In the genomic region with DNA sequence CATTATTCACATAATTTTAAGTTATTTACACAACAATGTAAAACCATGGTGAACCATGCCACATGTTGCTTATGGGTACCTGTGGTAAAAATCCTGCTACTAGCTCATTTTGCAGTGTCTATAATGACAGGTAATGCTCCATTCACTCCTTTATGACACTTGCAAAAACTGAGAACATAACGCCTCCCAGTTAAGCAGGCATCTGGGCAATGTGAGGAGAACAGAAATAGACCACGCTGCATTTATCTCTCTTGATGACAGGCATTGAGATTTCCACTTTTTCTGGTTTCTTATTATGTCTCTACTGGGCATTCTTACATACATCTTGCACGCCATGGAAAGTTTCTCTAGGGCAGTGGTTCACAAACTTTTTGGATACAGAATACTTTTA, we compare ENCODE assay signal across 22 cellular contexts. TPM values are rescaled to one million over a fixed set of nuclear protein-coding genes. Genes with fewer than 3 reads are reported as not detected.
DNase-seq lines count a peak whose midpoint lies in the region; ATAC-seq and TF ChIP-seq lines count a peak whose summit lies in the region.
"Had no signal": no experiment of that assay in that cellular context is flagged by ENCODE, and none has a peak within 500 bp of the region (broad histone marks: within the 10 kb centered on the region; RNA-seq: fewer than 3 reads in every experiment).

No MANE protein-coding gene starts in this region.

- H3K27ac ChIP-seq in MM.1S (ENCODE audit: low read length) (peak overlapping the region; percentile 97), heart left ventricle (peak overlapping the region in 1 of 12 donors; percentile 13)

- H3F3A ChIP-seq in MM.1S (ENCODE audit: insufficient read depth, low read length): peaks cover 27% of the 10 kb centered on the region

- no peaks in the 10 kb centered on the region for H3K79me2 ChIP-seq in MM.1S (ENCODE audit: low read length)

- no peaks in the 10 kb centered on the region for H3K9me2 ChIP-seq in MM.1S (replicated peaks; ENCODE audit: insufficient read depth, low read length)
- H3K9me2 ChIP-seq: SK-N-SH had no signal

- no peak for ATAC-seq in natural killer cell treated with Interleukin-12 subunit alpha and Interleukin-12 subunit beta and Interleukin-15 and Interleukin-18, amount 100 ng/mL, for 72 hours
- ATAC-seq in natural killer cell: no peak
- peak; percentile 51 to 57 (median 52) for ATAC-seq in heart left ventricle
- no peak for ATAC-seq in stimulated activated naive CD8-positive, alpha-beta T cell treated with anti-CD3 and anti-CD28 coated beads, Interleukin-15, amount 100 ng/mL, for 72 hours
- ATAC-seq in HG03139 (IDR thresholded peaks at IDR 0.05; ENCODE audit: unreplicated experiment): no peak

- intact Hi-C loops in natural killer cell (cut with micrococcal nuclease) (no loop called here), heart left ventricle (cut with DNase I) (no loop called here)

- no peak for TF ChIP-seq POLR2A in heart left ventricle (IDR thresholded peaks at IDR 0.05)

- TF ChIP-seq CTCF in natural killer cell (IDR thresholded peaks at IDR 0.05) (no peak), MM.1S (IDR thresholded peaks at IDR 0.05; ENCODE audit: low read length) (no peak), heart left ventricle (IDR thresholded peaks at IDR 0.05) (no peak)

- H3K4me3 ChIP-seq in MM.1S (ENCODE audit: low read length) (peak overlapping the region; percentile 38; the same call in 1 of the 2 replicates), heart left ventricle (no peak overlapping the region)
- H3K4me3 ChIP-seq: GM23338, HAP-1 had no signal

- H3K27me3 Mint-ChIP-seq in natural killer cell treated with Interleukin-12 subunit alpha and Interleukin-12 subunit beta and Interleukin-15 and Interleukin-18, amount 100 ng/mL, for 72 hours: no peaks in the 10 kb centered on the region
- peaks cover 0 to 3% of the 10 kb centered on the region in 2 donors for H3K27me3 Mint-ChIP-seq in natural killer cell (ENCODE audit: low read depth in 2 of 2)
- H3K27me3 Mint-ChIP-seq in stimulated activated naive CD8-positive, alpha-beta T cell treated with anti-CD3 and anti-CD28 coated beads, Interleukin-15, amount 100 ng/mL, for 72 hours: no peaks in the 10 kb centered on the region
- H3K27me3 Mint-ChIP-seq: CD4-positive, alpha-beta memory T cell had no signal

- peak overlapping the region; percentile 72 for H3K4me2 ChIP-seq in MM.1S (ENCODE audit: low read depth, low read length)
- H3K4me2 ChIP-seq: GM23338, SK-N-SH had no signal

- WGBS in heart left ventricle, 4 donors: 36 to 51% (median 44%) methylated on average over 3 of the region's 3 CpGs

- no peaks in the 10 kb centered on the region for H3K9me3 Mint-ChIP-seq in natural killer cell treated with Interleukin-12 subunit alpha and Interleukin-12 subunit beta and Interleukin-15 and Interleukin-18, amount 100 ng/mL, for 72 hours
- no peaks in the 10 kb centered on the region for H3K9me3 Mint-ChIP-seq in natural killer cell
- no peaks in the 10 kb centered on the region for H3K9me3 Mint-ChIP-seq in stimulated activated naive CD8-positive, alpha-beta T cell treated with anti-CD3 and anti-CD28 coated beads, Interleukin-15, amount 100 ng/mL, for 72 hours
- H3K9me3 Mint-ChIP-seq: CD4-positive, alpha-beta memory T cell; GM23338 had no signal

- H3K36me3 ChIP-seq in MM.1S (replicated peaks; ENCODE audit: insufficient read depth, low read length): no peaks in the 10 kb centered on the region
- H3K36me3 ChIP-seq in heart left ventricle: no peaks in the 10 kb centered on the region
- H3K36me3 ChIP-seq: HAP-1 had no signal

- no peak overlapping the region for H3K4me3 Mint-ChIP-seq in natural killer cell treated with Interleukin-12 subunit alpha and Interleukin-12 subunit beta and Interleukin-15 and Interleukin-18, amount 100 ng/mL, for 72 hours
- H3K4me3 Mint-ChIP-seq in natural killer cell: no peak overlapping the region
- no peak overlapping the region for H3K4me3 Mint-ChIP-seq in stimulated activated naive CD8-positive, alpha-beta T cell treated with anti-CD3 and anti-CD28 coated beads, Interleukin-15, amount 100 ng/mL, for 72 hours
- H3K4me3 Mint-ChIP-seq: CD4-positive, alpha-beta memory T cell; GM23338 had no signal

- no peaks in the 10 kb centered on the region for H4K20me1 ChIP-seq in MM.1S (ENCODE audit: insufficient read depth, low read length)

- peak overlapping the region; percentile 72 for H3K9ac ChIP-seq in MM.1S (ENCODE audit: low read length)
- H3K9ac ChIP-seq: SK-N-SH had no signal

- H3K27me3 ChIP-seq in MM.1S (replicated peaks; ENCODE audit: insufficient read depth, low read length) (no peaks in the 10 kb centered on the region), heart left ventricle (no peaks in the 10 kb centered on the region)

- H3K4me1 ChIP-seq in MM.1S (ENCODE audit: low read length): peaks cover 44% of the 10 kb centered on the region
- H3K4me1 ChIP-seq in heart left ventricle: peaks cover 0 to 36% (median 26%) of the 10 kb centered on the region in 12 donors
- H3K4me1 ChIP-seq: Caco-2, HAP-1 had no signal

- H2AFZ ChIP-seq in MM.1S (ENCODE audit: low read length): no peak overlapping the region
- H2AFZ ChIP-seq: GM23338 had no signal

- no peak overlapping the region for H3K27ac Mint-ChIP-seq in natural killer cell treated with Interleukin-12 subunit alpha and Interleukin-12 subunit beta and Interleukin-15 and Interleukin-18, amount 100 ng/mL, for 72 hours
- H3K27ac Mint-ChIP-seq in natural killer cell: no peak overlapping the region
- peak overlapping the region; percentile 88 to 91 for H3K27ac Mint-ChIP-seq in stimulated activated naive CD8-positive, alpha-beta T cell treated with anti-CD3 and anti-CD28 coated beads, Interleukin-15, amount 100 ng/mL, for 72 hours
- H3K27ac Mint-ChIP-seq: CD4-positive, alpha-beta memory T cell; GM23338 had no signal

- H3K4me1 Mint-ChIP-seq in natural killer cell treated with Interleukin-12 subunit alpha and Interleukin-12 subunit beta and Interleukin-15 and Interleukin-18, amount 100 ng/mL, for 72 hours (ENCODE audit: low read depth in 2 of 2): no peaks in the 10 kb centered on the region
- H3K4me1 Mint-ChIP-seq in natural killer cell: no peaks in the 10 kb centered on the region
- peaks cover 27% of the 10 kb centered on the region for H3K4me1 Mint-ChIP-seq in stimulated activated naive CD8-positive, alpha-beta T cell treated with anti-CD3 and anti-CD28 coated beads, Interleukin-15, amount 100 ng/mL, for 72 hours

- DNase-seq in natural killer cell treated with Interleukin-12 subunit alpha and Interleukin-12 subunit beta and Interleukin-15 and Interleukin-18, amount 100 ng/mL, for 72 hours (ENCODE audit: low spot score): peak; percentile 10
- DNase-seq in natural killer cell (no peak), MM.1S (peak; percentile 30), heart left ventricle (no peak), AG08395 (ENCODE audit: low spot score) (no peak)
- no peak for DNase-seq in stimulated activated naive CD8-positive, alpha-beta T cell treated with anti-CD3 and anti-CD28 coated beads, Interleukin-15, amount 100 ng/mL, for 72 hours
- DNase-seq: Caco-2; CD4-positive, alpha-beta memory T cell; DMS 273 treated with DMSO at 0.1 percent for 48 hours; DMS79 treated with DMSO at 0.1 percent for 48 hours; NCI-H1694 treated with DMSO at 0.1 percent for 48 hours; NCI-H774; SIG-M5; SK-N-SH had no signal

- H3K9me3 ChIP-seq in MM.1S (replicated peaks; ENCODE audit: insufficient read depth, low read length) (no peaks in the 10 kb centered on the region), heart left ventricle (no peaks in the 10 kb centered on the region)
- H3K9me3 ChIP-seq: Caco-2, HAP-1, SK-N-SH had no signal

- H3K36me3 Mint-ChIP-seq in natural killer cell treated with Interleukin-12 subunit alpha and Interleukin-12 subunit beta and Interleukin-15 and Interleukin-18, amount 100 ng/mL, for 72 hours: no peaks in the 10 kb centered on the region
- no peaks in the 10 kb centered on the region for H3K36me3 Mint-ChIP-seq in natural killer cell
- H3K36me3 Mint-ChIP-seq: CD4-positive, alpha-beta memory T cell had no signal

RNA-seq across cellular contexts. Expression of gene CCRL2, which starts 10.1 kb away (rescaled TPM):
- total RNA-seq in natural killer cell treated with Interleukin-12 subunit alpha and Interleukin-12 subunit beta and Interleukin-15 and Interleukin-18, amount 100 ng/mL, for 72 hours: 1 to 10 TPM; 4.0 to 6.2 TPM
- total RNA-seq in natural killer cell (1 to 10 TPM; 3.0 to 4.6 (median 3.8) TPM), heart left ventricle (1 to 10 TPM in 8 of 9 donors, under 1 TPM in 1; 0.70 to 8.1 (median 1.7) TPM)
- polyA plus RNA-seq in heart left ventricle: 1 to 10 TPM; 1.1 to 1.9 TPM
- total RNA-seq: A673, GM23338, NCI-H460 had no signal
- polyA plus RNA-seq: BJ, GM23338, SK-N-SH had no signal

RNA-seq across cellular contexts. Expression of gene CCR5, which starts 46.4 kb away (rescaled TPM):
- 10 to 100 TPM; 28.3 to 46.2 TPM for total RNA-seq in natural killer cell treated with Interleukin-12 subunit alpha and Interleukin-12 subunit beta and Interleukin-15 and Interleukin-18, amount 100 ng/mL, for 72 hours
- total RNA-seq in natural killer cell (1 to 10 TPM in 2 of 3 donors, under 1 TPM in 1; 0.59 to 7.6 (median 1.0) TPM), heart left ventricle (10 to 100 TPM in 1 of 9 donors, 1 to 10 TPM in 1, under 1 TPM in 7; 0.13 to 12.7 (median 0.46) TPM)
- polyA plus RNA-seq in heart left ventricle: under 1 TPM; 0.27 to 0.40 TPM
- total RNA-seq: A673, Caco-2, GM23338, NCI-H460, RPMI7951 had no signal
- polyA plus RNA-seq: BJ, GM23338, SK-N-SH had no signal

RNA-seq across cellular contexts. Expression of gene LTF, which starts 47.6 kb away (rescaled TPM):
- under 1 TPM in 1 of 2 donors, not detected in 1; 0.20 TPM for total RNA-seq in natural killer cell treated with Interleukin-12 subunit alpha and Interleukin-12 subunit beta and Interleukin-15 and Interleukin-18, amount 100 ng/mL, for 72 hours
- total RNA-seq in natural killer cell (1 to 10 TPM in 2 of 3 donors, not detected in 1; 1.0 to 1.1 TPM), heart left ventricle (10 to 100 TPM in 1 of 9 donors, 1 to 10 TPM in 8; 2.5 to 10.6 (median 3.1) TPM)
- 1 to 10 TPM; 1.6 to 3.0 TPM for polyA plus RNA-seq in heart left ventricle
- total RNA-seq: A673; Caco-2; CD4-positive, alpha-beta memory T cell; G401; NCI-H460 had no signal
- polyA plus RNA-seq: BJ; CD4-positive, alpha-beta memory T cell; SK-N-SH had no signal

Comparison
In these comparisons a context has a peak if more than half of its experiments do, and no peak if none do; other contexts are left out.
1. DNase-seq: peak in natural killer cell treated with Interleukin-12 subunit alpha and Interleukin-12 subunit beta and Interleukin-15 and Interleukin-18, amount 100 ng/mL, for 72 hours (single experiment) and MM.1S (single experiment); none in natural killer cell (single experiment), heart left ventricle (0 of 5), stimulated activated naive CD8-positive, alpha-beta T cell treated with anti-CD3 and anti-CD28 coated beads, Interleukin-15, amount 100 ng/mL, for 72 hours (0 of 2) and AG08395 (single experiment).
2. ATAC-seq: peak in heart left ventricle (4 of 4); none in natural killer cell treated with Interleukin-12 subunit alpha and Interleukin-12 subunit beta and Interleukin-15 and Interleukin-18, amount 100 ng/mL, for 72 hours (0 of 2), natural killer cell (0 of 3), stimulated activated naive CD8-positive, alpha-beta T cell treated with anti-CD3 and anti-CD28 coated beads, Interleukin-15, amount 100 ng/mL, for 72 hours (single experiment) and HG03139 (single experiment).
3. H3K27ac Mint-ChIP-seq: peak in stimulated activated naive CD8-positive, alpha-beta T cell treated with anti-CD3 and anti-CD28 coated beads, Interleukin-15, amount 100 ng/mL, for 72 hours (2 of 2); none in natural killer cell treated with Interleukin-12 subunit alpha and Interleukin-12 subunit beta and Interleukin-15 and Interleukin-18, amount 100 ng/mL, for 72 hours (0 of 2) and natural killer cell (0 of 2).